1 cellular context compared by ENCODE assay signal in the genomic region with DNA sequence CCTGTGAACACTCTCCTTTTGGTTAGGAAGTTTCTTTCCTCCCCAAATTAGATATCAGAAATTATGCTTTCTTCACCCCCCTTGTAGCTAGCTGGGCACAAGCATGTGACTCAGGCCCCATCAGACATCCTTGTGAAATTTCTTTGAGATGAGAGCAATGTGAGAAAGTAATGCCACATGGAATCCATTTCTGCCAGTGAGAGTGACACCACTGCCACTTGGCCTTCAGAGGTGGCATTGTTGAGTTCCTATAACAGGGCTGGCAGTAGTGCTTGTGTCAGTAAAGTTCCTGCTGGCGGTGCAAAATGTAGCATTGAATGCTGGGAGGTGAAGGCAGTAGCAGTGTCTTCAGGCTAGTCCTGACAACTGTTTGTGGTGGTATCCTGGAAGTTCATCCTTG.
TF ChIP-seq lines count a peak whose summit lies in the region.

No MANE protein-coding gene starts in this region.

TF ChIP-seq in SK-N-SH, 30 proteins besides CTCF, POLR2A, EP300 and RAD21:
- TF ChIP-seq, protein P1, sequence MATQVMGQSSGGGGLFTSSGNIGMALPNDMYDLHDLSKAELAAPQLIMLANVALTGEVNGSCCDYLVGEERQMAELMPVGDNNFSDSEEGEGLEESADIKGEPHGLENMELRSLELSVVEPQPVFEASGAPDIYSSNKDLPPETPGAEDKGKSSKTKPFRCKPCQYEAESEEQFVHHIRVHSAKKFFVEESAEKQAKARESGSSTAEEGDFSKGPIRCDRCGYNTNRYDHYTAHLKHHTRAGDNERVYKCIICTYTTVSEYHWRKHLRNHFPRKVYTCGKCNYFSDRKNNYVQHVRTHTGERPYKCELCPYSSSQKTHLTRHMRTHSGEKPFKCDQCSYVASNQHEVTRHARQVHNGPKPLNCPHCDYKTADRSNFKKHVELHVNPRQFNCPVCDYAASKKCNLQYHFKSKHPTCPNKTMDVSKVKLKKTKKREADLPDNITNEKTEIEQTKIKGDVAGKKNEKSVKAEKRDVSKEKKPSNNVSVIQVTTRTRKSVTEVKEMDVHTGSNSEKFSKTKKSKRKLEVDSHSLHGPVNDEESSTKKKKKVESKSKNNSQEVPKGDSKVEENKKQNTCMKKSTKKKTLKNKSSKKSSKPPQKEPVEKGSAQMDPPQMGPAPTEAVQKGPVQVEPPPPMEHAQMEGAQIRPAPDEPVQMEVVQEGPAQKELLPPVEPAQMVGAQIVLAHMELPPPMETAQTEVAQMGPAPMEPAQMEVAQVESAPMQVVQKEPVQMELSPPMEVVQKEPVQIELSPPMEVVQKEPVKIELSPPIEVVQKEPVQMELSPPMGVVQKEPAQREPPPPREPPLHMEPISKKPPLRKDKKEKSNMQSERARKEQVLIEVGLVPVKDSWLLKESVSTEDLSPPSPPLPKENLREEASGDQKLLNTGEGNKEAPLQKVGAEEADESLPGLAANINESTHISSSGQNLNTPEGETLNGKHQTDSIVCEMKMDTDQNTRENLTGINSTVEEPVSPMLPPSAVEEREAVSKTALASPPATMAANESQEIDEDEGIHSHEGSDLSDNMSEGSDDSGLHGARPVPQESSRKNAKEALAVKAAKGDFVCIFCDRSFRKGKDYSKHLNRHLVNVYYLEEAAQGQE (IDR thresholded peaks at IDR 0.05; ENCODE audit: low read depth, low read length): no peak
- TF ChIP-seq SMC3 (IDR thresholded peaks at IDR 0.05; ENCODE audit: low read depth, low read length) (no peak), ELF1 (IDR thresholded peaks at IDR 0.05) (no peak), EZH2phosphoT487 (IDR thresholded peaks at IDR 0.05; ENCODE audit: borderline replicate concordance, low read depth) (no peak), TCF12 (IDR thresholded peaks at IDR 0.05) (no peak), FOSL2 (IDR thresholded peaks at IDR 0.05; ENCODE audit: borderline replicate concordance, low read depth) (no peak), TAF1 (IDR thresholded peaks at IDR 0.05; ENCODE audit: borderline replicate concordance, low read depth, low read length) (no peak), GATA2 (CRISPR knock-in tag; IDR thresholded peaks at IDR 0.05) (no peak), MXI1 (IDR thresholded peaks at IDR 0.05; ENCODE audit: low read depth, low read length) (no peak), POLR2AphosphoS5 (IDR thresholded peaks at IDR 0.05; ENCODE audit: low read depth, low read length) (no peak), TEAD4 (IDR thresholded peaks at IDR 0.05; ENCODE audit: borderline replicate concordance, insufficient read depth) (no peak), RCOR1 (IDR thresholded peaks at IDR 0.05; ENCODE audit: low read length) (no peak), SIN3A (IDR thresholded peaks at IDR 0.05; ENCODE audit: borderline replicate concordance, low read depth, low read length) (no peak)
- TF ChIP-seq, protein P2, sequence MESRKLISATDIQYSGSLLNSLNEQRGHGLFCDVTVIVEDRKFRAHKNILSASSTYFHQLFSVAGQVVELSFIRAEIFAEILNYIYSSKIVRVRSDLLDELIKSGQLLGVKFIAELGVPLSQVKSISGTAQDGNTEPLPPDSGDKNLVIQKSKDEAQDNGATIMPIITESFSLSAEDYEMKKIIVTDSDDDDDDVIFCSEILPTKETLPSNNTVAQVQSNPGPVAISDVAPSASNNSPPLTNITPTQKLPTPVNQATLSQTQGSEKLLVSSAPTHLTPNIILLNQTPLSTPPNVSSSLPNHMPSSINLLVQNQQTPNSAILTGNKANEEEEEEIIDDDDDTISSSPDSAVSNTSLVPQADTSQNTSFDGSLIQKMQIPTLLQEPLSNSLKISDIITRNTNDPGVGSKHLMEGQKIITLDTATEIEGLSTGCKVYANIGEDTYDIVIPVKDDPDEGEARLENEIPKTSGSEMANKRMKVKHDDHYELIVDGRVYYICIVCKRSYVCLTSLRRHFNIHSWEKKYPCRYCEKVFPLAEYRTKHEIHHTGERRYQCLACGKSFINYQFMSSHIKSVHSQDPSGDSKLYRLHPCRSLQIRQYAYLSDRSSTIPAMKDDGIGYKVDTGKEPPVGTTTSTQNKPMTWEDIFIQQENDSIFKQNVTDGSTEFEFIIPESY (IDR thresholded peaks at IDR 0.05; ENCODE audit: borderline replicate concordance, low read depth): no peak
- TF ChIP-seq, protein P3, sequence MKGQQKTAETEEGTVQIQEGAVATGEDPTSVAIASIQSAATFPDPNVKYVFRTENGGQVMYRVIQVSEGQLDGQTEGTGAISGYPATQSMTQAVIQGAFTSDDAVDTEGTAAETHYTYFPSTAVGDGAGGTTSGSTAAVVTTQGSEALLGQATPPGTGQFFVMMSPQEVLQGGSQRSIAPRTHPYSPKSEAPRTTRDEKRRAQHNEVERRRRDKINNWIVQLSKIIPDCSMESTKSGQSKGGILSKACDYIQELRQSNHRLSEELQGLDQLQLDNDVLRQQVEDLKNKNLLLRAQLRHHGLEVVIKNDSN (IDR thresholded peaks at IDR 0.05; ENCODE audit: borderline replicate concordance, low read depth): no peak
